Comparison of ENCODE assay signal across 1 cellular context in the genomic region with DNA sequence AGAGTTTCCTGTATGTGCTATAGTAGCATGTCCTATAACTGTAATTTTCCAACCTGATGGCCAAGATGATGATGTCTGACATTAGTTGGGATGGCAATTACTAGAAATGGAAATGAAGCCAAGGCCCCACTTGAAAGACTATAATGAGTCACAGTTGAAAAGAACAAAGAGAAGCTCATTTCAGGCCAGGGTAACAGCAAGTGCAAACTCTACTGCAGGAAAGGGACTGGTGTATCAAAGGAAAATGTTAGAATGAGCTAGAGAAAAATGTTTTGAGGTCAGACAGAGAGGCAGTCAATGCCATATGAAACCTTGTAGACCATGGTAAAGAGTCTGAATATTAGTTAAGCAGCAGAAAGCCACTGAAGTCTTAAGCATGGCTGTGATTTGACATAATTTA.
TF ChIP-seq lines count a peak whose summit lies in the region.

No MANE protein-coding gene starts in this region.

TF ChIP-seq in GM12878, 131 proteins besides CTCF, POLR2A, EP300 and RAD21 (continued from another document and continues in another):
- no peak for TF ChIP-seq ZBTB33 (IDR thresholded peaks at IDR 0.05)
- no peak for TF ChIP-seq USF2 (IDR thresholded peaks at IDR 0.05; ENCODE audit: borderline replicate concordance, low read depth, low read length)
- TF ChIP-seq KAT2A (conservative IDR thresholded peaks at IDR 0.05; ENCODE audit: control insufficient read depth, low read depth, low read length) = no peak
- no peak for TF ChIP-seq TBL1XR1 (IDR thresholded peaks at IDR 0.05; ENCODE audit: low read depth, low read length)
- no peak for TF ChIP-seq DPF2 (IDR thresholded peaks at IDR 0.05)
- TF ChIP-seq, protein P1, sequence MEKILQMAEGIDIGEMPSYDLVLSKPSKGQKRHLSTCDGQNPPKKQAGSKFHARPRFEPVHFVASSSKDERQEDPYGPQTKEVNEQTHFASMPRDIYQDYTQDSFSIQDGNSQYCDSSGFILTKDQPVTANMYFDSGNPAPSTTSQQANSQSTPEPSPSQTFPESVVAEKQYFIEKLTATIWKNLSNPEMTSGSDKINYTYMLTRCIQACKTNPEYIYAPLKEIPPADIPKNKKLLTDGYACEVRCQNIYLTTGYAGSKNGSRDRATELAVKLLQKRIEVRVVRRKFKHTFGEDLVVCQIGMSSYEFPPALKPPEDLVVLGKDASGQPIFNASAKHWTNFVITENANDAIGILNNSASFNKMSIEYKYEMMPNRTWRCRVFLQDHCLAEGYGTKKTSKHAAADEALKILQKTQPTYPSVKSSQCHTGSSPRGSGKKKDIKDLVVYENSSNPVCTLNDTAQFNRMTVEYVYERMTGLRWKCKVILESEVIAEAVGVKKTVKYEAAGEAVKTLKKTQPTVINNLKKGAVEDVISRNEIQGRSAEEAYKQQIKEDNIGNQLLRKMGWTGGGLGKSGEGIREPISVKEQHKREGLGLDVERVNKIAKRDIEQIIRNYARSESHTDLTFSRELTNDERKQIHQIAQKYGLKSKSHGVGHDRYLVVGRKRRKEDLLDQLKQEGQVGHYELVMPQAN (conservative IDR thresholded peaks at IDR 0.05) = no peak
- no peak for TF ChIP-seq ATF3 (IDR thresholded peaks at IDR 0.05; ENCODE audit: borderline replicate concordance, extremely low read depth, low read depth, low read length)
- no peak for TF ChIP-seq STAT3 (IDR thresholded peaks at IDR 0.05; ENCODE audit: low read depth, low read length)
- TF ChIP-seq SREBF1 (IDR thresholded peaks at IDR 0.05; ENCODE audit: low read length) = no peak
- no peak for TF ChIP-seq SIN3A (IDR thresholded peaks at IDR 0.05; ENCODE audit: low read depth, low read length)
- TF ChIP-seq TARDBP (IDR thresholded peaks at IDR 0.05; ENCODE audit: borderline replicate concordance) = no peak
- TF ChIP-seq ZNF384 (IDR thresholded peaks at IDR 0.05; ENCODE audit: borderline replicate concordance, low read depth, low read length) = no peak
- TF ChIP-seq CREM (IDR thresholded peaks at IDR 0.05; ENCODE audit: low read depth) = peak; percentile 64; the same call in 1 of the 2 replicates
- no peak for TF ChIP-seq RBBP5 (conservative IDR thresholded peaks at IDR 0.05)
- TF ChIP-seq HDGF (IDR thresholded peaks at IDR 0.05) = no peak
- TF ChIP-seq MTA3 (IDR thresholded peaks at IDR 0.05; ENCODE audit: borderline replicate concordance, low read length) = 0 out of 2 replicates have a peak, but pooled peaks have one; percentile 65
- no peak for TF ChIP-seq MYB (IDR thresholded peaks at IDR 0.05; ENCODE audit: borderline replicate concordance, low read depth, low read length)
- TF ChIP-seq CEBPZ (IDR thresholded peaks at IDR 0.05; ENCODE audit: low read depth, low read length) = no peak
- no peak for TF ChIP-seq RFX5 (IDR thresholded peaks at IDR 0.05; ENCODE audit: low read depth, low read length)
- no peak for TF ChIP-seq SMAD1 (IDR thresholded peaks at IDR 0.05; ENCODE audit: low read depth, partially characterized antibody)
- TF ChIP-seq, protein P2, sequence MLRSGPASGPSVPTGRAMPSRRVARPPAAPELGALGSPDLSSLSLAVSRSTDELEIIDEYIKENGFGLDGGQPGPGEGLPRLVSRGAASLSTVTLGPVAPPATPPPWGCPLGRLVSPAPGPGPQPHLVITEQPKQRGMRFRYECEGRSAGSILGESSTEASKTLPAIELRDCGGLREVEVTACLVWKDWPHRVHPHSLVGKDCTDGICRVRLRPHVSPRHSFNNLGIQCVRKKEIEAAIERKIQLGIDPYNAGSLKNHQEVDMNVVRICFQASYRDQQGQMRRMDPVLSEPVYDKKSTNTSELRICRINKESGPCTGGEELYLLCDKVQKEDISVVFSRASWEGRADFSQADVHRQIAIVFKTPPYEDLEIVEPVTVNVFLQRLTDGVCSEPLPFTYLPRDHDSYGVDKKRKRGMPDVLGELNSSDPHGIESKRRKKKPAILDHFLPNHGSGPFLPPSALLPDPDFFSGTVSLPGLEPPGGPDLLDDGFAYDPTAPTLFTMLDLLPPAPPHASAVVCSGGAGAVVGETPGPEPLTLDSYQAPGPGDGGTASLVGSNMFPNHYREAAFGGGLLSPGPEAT (IDR thresholded peaks at IDR 0.05; ENCODE audit: low read depth) = peak; percentile 24; the same call in 1 of the 2 replicates
- no peak for TF ChIP-seq FOXK2 (IDR thresholded peaks at IDR 0.05)
- TF ChIP-seq SRF (IDR thresholded peaks at IDR 0.05; ENCODE audit: low read depth in 2 of 2, low read length in 2 of 2) = no peak
- TF ChIP-seq, protein P3, sequence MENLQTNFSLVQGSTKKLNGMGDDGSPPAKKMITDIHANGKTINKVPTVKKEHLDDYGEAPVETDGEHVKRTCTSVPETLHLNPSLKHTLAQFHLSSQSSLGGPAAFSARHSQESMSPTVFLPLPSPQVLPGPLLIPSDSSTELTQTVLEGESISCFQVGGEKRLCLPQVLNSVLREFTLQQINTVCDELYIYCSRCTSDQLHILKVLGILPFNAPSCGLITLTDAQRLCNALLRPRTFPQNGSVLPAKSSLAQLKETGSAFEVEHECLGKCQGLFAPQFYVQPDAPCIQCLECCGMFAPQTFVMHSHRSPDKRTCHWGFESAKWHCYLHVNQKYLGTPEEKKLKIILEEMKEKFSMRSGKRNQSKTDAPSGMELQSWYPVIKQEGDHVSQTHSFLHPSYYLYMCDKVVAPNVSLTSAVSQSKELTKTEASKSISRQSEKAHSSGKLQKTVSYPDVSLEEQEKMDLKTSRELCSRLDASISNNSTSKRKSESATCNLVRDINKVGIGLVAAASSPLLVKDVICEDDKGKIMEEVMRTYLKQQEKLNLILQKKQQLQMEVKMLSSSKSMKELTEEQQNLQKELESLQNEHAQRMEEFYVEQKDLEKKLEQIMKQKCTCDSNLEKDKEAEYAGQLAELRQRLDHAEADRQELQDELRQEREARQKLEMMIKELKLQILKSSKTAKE (IDR thresholded peaks at IDR 0.05; ENCODE audit: low read depth, poor library complexity, severe bottlenecking) = peak; percentile 57
- no peak for TF ChIP-seq TAF1 (IDR thresholded peaks at IDR 0.05; ENCODE audit: borderline replicate concordance, low read depth, low read length)
- TF ChIP-seq BCLAF1 (IDR thresholded peaks at IDR 0.05) = no peak
- TF ChIP-seq CHD1 (IDR thresholded peaks at IDR 0.05; ENCODE audit: low read depth, low read length) = no peak
- TF ChIP-seq, protein P4, sequence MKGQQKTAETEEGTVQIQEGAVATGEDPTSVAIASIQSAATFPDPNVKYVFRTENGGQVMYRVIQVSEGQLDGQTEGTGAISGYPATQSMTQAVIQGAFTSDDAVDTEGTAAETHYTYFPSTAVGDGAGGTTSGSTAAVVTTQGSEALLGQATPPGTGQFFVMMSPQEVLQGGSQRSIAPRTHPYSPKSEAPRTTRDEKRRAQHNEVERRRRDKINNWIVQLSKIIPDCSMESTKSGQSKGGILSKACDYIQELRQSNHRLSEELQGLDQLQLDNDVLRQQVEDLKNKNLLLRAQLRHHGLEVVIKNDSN (IDR thresholded peaks at IDR 0.05; ENCODE audit: borderline replicate concordance, extremely low read length, insufficient read depth, low read depth, low read length) = no peak
- TF ChIP-seq IKZF1 (conservative IDR thresholded peaks at IDR 0.05) = peak; percentile 54
- TF ChIP-seq CREB1 (IDR thresholded peaks at IDR 0.05; ENCODE audit: low read depth) = peak; percentile 46; the same call in 1 of the 2 replicates
- TF ChIP-seq, protein P5, sequence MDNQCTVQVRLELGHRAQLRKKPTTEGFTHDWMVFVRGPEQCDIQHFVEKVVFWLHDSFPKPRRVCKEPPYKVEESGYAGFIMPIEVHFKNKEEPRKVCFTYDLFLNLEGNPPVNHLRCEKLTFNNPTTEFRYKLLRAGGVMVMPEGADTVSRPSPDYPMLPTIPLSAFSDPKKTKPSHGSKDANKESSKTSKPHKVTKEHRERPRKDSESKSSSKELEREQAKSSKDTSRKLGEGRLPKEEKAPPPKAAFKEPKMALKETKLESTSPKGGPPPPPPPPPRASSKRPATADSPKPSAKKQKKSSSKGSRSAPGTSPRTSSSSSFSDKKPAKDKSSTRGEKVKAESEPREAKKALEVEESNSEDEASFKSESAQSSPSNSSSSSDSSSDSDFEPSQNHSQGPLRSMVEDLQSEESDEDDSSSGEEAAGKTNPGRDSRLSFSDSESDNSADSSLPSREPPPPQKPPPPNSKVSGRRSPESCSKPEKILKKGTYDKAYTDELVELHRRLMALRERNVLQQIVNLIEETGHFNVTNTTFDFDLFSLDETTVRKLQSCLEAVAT (IDR thresholded peaks at IDR 0.05) = no peak
- TF ChIP-seq ZSCAN29 (IDR thresholded peaks at IDR 0.05) = peak; percentile 24; the same call in 1 of the 2 replicates
- TF ChIP-seq EZH2 (IDR thresholded peaks at IDR 0.05; ENCODE audit: borderline replicate concordance, control insufficient read depth, low read depth, low read length) = no peak
